ENCODE assay signal across 8 cellular contexts in the genomic region with DNA sequence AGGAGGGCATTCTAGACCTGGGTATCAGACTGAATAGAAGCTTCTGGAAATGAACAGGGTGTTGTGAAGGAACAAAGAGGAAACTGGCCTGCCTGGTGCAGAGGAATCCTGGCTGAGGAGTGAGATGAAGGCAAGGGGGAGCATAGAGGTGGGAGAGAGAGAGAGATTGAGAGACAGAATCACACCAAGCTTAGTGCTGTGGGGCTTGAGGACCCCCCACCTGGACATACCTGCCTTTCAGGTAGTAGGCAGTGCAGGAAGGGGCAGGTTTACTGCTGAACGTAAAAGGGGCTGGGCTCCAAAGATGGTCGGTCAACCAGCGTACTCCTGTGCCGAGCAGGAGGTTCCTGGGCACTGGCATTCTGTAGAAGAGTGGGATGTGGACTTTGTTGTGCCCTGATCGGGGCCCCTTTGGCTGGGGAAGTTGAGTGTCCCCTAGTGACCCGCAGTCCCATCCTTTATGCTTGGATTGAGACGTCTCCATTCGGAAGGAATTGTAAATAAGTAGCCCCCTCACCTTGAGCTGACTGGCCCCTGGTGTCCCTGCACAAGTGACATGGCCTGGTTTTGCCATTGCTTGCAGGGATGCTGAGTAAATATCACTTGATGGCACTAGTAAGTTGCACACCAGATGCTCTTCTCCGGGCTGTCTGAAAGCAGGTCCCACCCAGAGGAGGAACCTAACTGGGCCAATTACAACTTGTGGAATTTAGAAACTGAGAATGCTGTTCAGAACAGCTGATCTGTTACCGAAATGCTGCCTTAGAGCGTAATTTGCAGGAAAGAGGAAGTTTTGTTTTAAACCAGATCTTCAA. TPM values are rescaled to one million over a fixed set of nuclear protein-coding genes. Genes with fewer than 3 reads are reported as not detected.
DNase-seq lines count a peak whose midpoint lies in the region; ATAC-seq and TF ChIP-seq lines count a peak whose summit lies in the region.

No MANE protein-coding gene starts in this region.

- H3K4me3 Mint-ChIP-seq in stimulated activated effector memory CD8-positive, alpha-beta T cell treated with anti-CD3 and anti-CD28 coated beads, Interleukin-12 subunit alpha, Interleukin-12 subunit beta, amount 100 ng/mL, for 72 hours = peak overlapping the region; percentile 85

- no peaks in the 10 kb centered on the region for H3K9me3 Mint-ChIP-seq in stimulated activated effector memory CD8-positive, alpha-beta T cell treated with anti-CD3 and anti-CD28 coated beads, Interleukin-12 subunit alpha, Interleukin-12 subunit beta, amount 100 ng/mL, for 72 hours

- WGBS in ectodermal cell, 2 experiments = 82% methylated on average over 11 of the region's 11 CpGs

- no peak for TF ChIP-seq CTCF in C4-2B (conservative IDR thresholded peaks at IDR 0.05)

- ATAC-seq in GM19372 (IDR thresholded peaks at IDR 0.05; ENCODE audit: low read depth, unreplicated experiment) = peak; percentile 37
- ATAC-seq in stimulated activated effector memory CD8-positive, alpha-beta T cell treated with anti-CD3 and anti-CD28 coated beads, Interleukin-12 subunit alpha, Interleukin-12 subunit beta, amount 100 ng/mL, for 72 hours = peak; percentile 58

- H3K27ac ChIP-seq in C4-2B (peak overlapping the region; percentile 72), ectodermal cell (ENCODE audit: insufficient read depth, low read depth, low read length, poor library complexity, severe bottlenecking) (no peak overlapping the region)

- H3K9me3 ChIP-seq in ectodermal cell (ENCODE audit: control insufficient read depth, low read length) = no peaks in the 10 kb centered on the region

- peaks cover 23% of the 10 kb centered on the region for H3K36me3 Mint-ChIP-seq in stimulated activated effector memory CD8-positive, alpha-beta T cell treated with anti-CD3 and anti-CD28 coated beads, Interleukin-12 subunit alpha, Interleukin-12 subunit beta, amount 100 ng/mL, for 72 hours

- H3K4me1 ChIP-seq in ectodermal cell (ENCODE audit: control insufficient read depth, insufficient read depth, low read length) = peaks cover 10% of the 10 kb centered on the region

- H3K36me3 ChIP-seq in ectodermal cell (ENCODE audit: control insufficient read depth, insufficient read depth, low read length) = no peaks in the 10 kb centered on the region

- peak overlapping the region; percentile 82 for H3K27ac Mint-ChIP-seq in stimulated activated effector memory CD8-positive, alpha-beta T cell treated with anti-CD3 and anti-CD28 coated beads, Interleukin-12 subunit alpha, Interleukin-12 subunit beta, amount 100 ng/mL, for 72 hours

- H3K4me3 ChIP-seq in ectodermal cell (ENCODE audit: insufficient read depth, low read depth, low read length) = peak overlapping the region; percentile 75

- H3K27me3 ChIP-seq in ectodermal cell (ENCODE audit: control insufficient read depth, insufficient read depth, low read length, poor library complexity, severe bottlenecking) = no peaks in the 10 kb centered on the region

- DNase-seq in HuH-7 (ENCODE audit: low spot score) (peak; percentile 50), lung microvascular endothelial cell (ENCODE audit: low read depth in 2 of 2) (peak; percentile 63 to 69), amniotic stem cell (lab: John Stamatoyannopoulos, UW) (no peak)
- DNase-seq in activated CD4-positive, alpha-beta T cell treated with anti-CD3 and anti-CD28 coated beads for 1 hour = peak; percentile 27
- no peak for DNase-seq in stimulated activated effector memory CD8-positive, alpha-beta T cell treated with anti-CD3 and anti-CD28 coated beads, Interleukin-12 subunit alpha, Interleukin-12 subunit beta, amount 100 ng/mL, for 72 hours (ENCODE audit: low spot score in 2 of 2)

- H3K4me1 Mint-ChIP-seq in stimulated activated effector memory CD8-positive, alpha-beta T cell treated with anti-CD3 and anti-CD28 coated beads, Interleukin-12 subunit alpha, Interleukin-12 subunit beta, amount 100 ng/mL, for 72 hours = peaks cover 36% of the 10 kb centered on the region

RNA-seq across cellular contexts. Expression of gene UBE2F, which starts 1.4 kb away (rescaled TPM):
- polyA plus RNA-seq in ectodermal cell (2013, experiment 1 of 4) = 46.5 TPM
- 46.4 TPM for polyA plus RNA-seq in ectodermal cell (2013, experiment 2 of 4)
- polyA plus RNA-seq in ectodermal cell (2013, experiment 3 of 4) = 40.3 TPM
- polyA plus RNA-seq in ectodermal cell (2013, experiment 4 of 4) = 43.9 TPM
- total RNA-seq in lung microvascular endothelial cell = 27.7 and 31.2 TPM in 2 replicates

Comparison
In these comparisons a context has a peak if more than half of its experiments do, and no peak if none do; other contexts are left out.
1. DNase-seq: peak in HuH-7 (single experiment), activated CD4-positive, alpha-beta T cell treated with anti-CD3 and anti-CD28 coated beads for 1 hour (single experiment) and lung microvascular endothelial cell (2 of 2); none in stimulated activated effector memory CD8-positive, alpha-beta T cell treated with anti-CD3 and anti-CD28 coated beads, Interleukin-12 subunit alpha, Interleukin-12 subunit beta, amount 100 ng/mL, for 72 hours (0 of 2) and amniotic stem cell (single experiment).